In genomic region chr20:22460231-22460630, GRCh38 we compare ENCODE assay signal across 22 cellular contexts.
"Had no signal": no experiment of that assay in that cellular context is flagged by ENCODE, and none has a peak within 500 bp of the region (broad histone marks: within the 10 kb centered on the region; RNA-seq: fewer than 3 reads in every experiment).

No MANE protein-coding gene starts in this region.

- ATAC-seq: activated CD8-positive, alpha-beta T cell treated with anti-CD3 and anti-CD28 coated beads, Interleukin-2, amount 10 ng/mL, durations not matched to agents 7 days and 5 days; activated naive CD4-positive, alpha-beta T cell treated with anti-CD3 and anti-CD28 coated beads, Interleukin-2, amount 50 U/mL, for 72 hours; left ventricle myocardium superior; mucosa of descending colon; right cardiac atrium; stimulated activated memory B cell treated with anti-CD40 and anti-IgM and Interleukin-4, amounts not matched to agents 10 μg/mL and 1 μg/mL and 100 μg/mL, for 72 hours had no signal

- H3K27ac ChIP-seq: hepatocyte, parathyroid adenoma, skin epidermis, transverse colon, vagina, WERI-Rb-1 had no signal

- H3K4me1 ChIP-seq: parathyroid adenoma, vagina had no signal

- H3K9me3 ChIP-seq: mucosa of descending colon, transverse colon, vagina had no signal

- H3K4me3 ChIP-seq: hepatocyte, mucosa of descending colon, skin epidermis, transverse colon, vagina had no signal

- H3K36me3 ChIP-seq: transverse colon, vagina, WERI-Rb-1 had no signal

- H3K27me3 ChIP-seq: transverse colon, vagina had no signal

- DNase-seq: activated CD4-positive, alpha-beta T cell treated with anti-CD3 and anti-CD28 coated beads, Interleukin-2, amount 50 U/mL, for 1 hour; activated CD4-positive, CD25-positive, alpha-beta regulatory T cell treated with anti-CD3 and anti-CD28 coated beads, Interleukin-2, amount 50 U/mL, for 72 hours; activated CD8-positive, alpha-beta T cell treated with anti-CD3 and anti-CD28 coated beads, Interleukin-2, amount 10 ng/mL, durations not matched to agents 7 days and 5 days; activated gamma-delta T cell treated with Interleukin-2 at 50 U/mL for 16 hours; aorta; caudate nucleus; effector CD4-positive, alpha-beta T cell; foreskin melanocyte; left ventricle myocardium superior; mesenchymal stem cell; mucosa of descending colon; nucleus accumbens; right cardiac atrium; stimulated activated CD4-positive, alpha-beta T cell treated with anti-CD3 and anti-CD28 coated beads, Interleukin-1b, Interleukin-23, amount 100 ng/mL, for 48 hours; transverse colon; WERI-Rb-1 had no signal
